8 cellular contexts compared by ENCODE assay signal in genomic region chr17:50547035-50547735, GRCh38. TPM values are rescaled to one million over a fixed set of nuclear protein-coding genes. Genes with fewer than 3 reads are reported as not detected.
DNase-seq lines count a peak whose midpoint lies in the region; ATAC-seq lines count a peak whose summit lies in the region.

TSS of gene SPATA20 (plus strand) at chr17:50547174. CDS start at chr17:50547209, 35 bp downstream.

- H3K36me3 Mint-ChIP-seq in activated CD8-positive, alpha-beta T cell treated with anti-CD3 and anti-CD28 coated beads, Interleukin-2, amount 10 ng/mL, durations not matched to agents 7 days and 5 days (ENCODE audit: low read depth), result no peaks in the 10 kb centered on the region

- H3K27me3 Mint-ChIP-seq in activated CD8-positive, alpha-beta T cell treated with anti-CD3 and anti-CD28 coated beads, Interleukin-2, amount 10 ng/mL, durations not matched to agents 7 days and 5 days (ENCODE audit: low read depth), result peaks cover 13% of the 10 kb centered on the region

- H4K20me1 ChIP-seq in BLaER1 treated with 17β-estradiol and CSF1 and Interleukin-3, amounts not matched to agents 10 nM and 100 nM, result 0 out of 22 replicates have a peak, but pooled peaks cover 0 to 5% (median 0%) of the 10 kb centered on the region in 11 experiments

- no peaks in the 10 kb centered on the region for H3K9me3 Mint-ChIP-seq in activated CD8-positive, alpha-beta T cell treated with anti-CD3 and anti-CD28 coated beads, Interleukin-2, amount 10 ng/mL, durations not matched to agents 7 days and 5 days (ENCODE audit: insufficient read depth)

- H3K27me3 ChIP-seq in BLaER1 treated with 17β-estradiol and CSF1 and Interleukin-3, amounts not matched to agents 10 nM and 100 nM, result no peaks in the 10 kb centered on the region

- no peaks in the 10 kb centered on the region for H3K36me3 ChIP-seq in BLaER1 treated with 17β-estradiol and CSF1 and Interleukin-3, amounts not matched to agents 10 nM and 100 nM

- POLR2A ChIA-PET in activated CD8-positive, alpha-beta T cell treated with anti-CD3 and anti-CD28 coated beads, Interleukin-2, amount 10 ng/mL, durations not matched to agents 7 days and 5 days (lab: Charles Lee), result interaction anchor here (0.6 kb wide), 2 partner anchors 64 to 148 kb away, joined by 3 read pairs; no protein-coding TSS in a partner anchor

- peak within 1 kb of the TSS; percentile 83 to 93 (median 90) for H3K4me2 ChIP-seq in BLaER1 treated with 17β-estradiol and CSF1 and Interleukin-3, amounts not matched to agents 10 nM and 100 nM

- peak; percentile 64 for ATAC-seq in HG03469 (IDR thresholded peaks at IDR 0.05; ENCODE audit: unreplicated experiment)
- ATAC-seq in activated CD8-positive, alpha-beta T cell treated with anti-CD3 and anti-CD28 coated beads, Interleukin-2, amount 10 ng/mL, durations not matched to agents 7 days and 5 days, result peak; percentile 93

- H3K4me1 ChIP-seq in BLaER1 treated with 17β-estradiol and CSF1 and Interleukin-3, amounts not matched to agents 10 nM and 100 nM, result peaks cover 21 to 45% (median 24%) of the 10 kb centered on the region in 10 experiments

- H3K27ac Mint-ChIP-seq in activated CD8-positive, alpha-beta T cell treated with anti-CD3 and anti-CD28 coated beads, Interleukin-2, amount 10 ng/mL, durations not matched to agents 7 days and 5 days, result peak within 1 kb of the TSS; percentile 88

- peak within 1 kb of the TSS; percentile 64 to 83 (median 79) for H3K9ac ChIP-seq in BLaER1 treated with 17β-estradiol and CSF1 and Interleukin-3, amounts not matched to agents 10 nM and 100 nM

- CTCF ChIA-PET in activated CD8-positive, alpha-beta T cell treated with anti-CD3 and anti-CD28 coated beads, Interleukin-2, amount 10 ng/mL, durations not matched to agents 7 days and 5 days (lab: Charles Lee), result interaction anchor here (0.7 to 4.8 kb wide), 7 partner anchors 66 to 161 kb away, joined by 3 to 28 read pairs (median 4); partner anchors contain the start of gene ANKRD40

- H3K27ac ChIP-seq in BLaER1 treated with 17β-estradiol and CSF1 and Interleukin-3, amounts not matched to agents 10 nM and 100 nM, result peak within 1 kb of the TSS in 10 of 11 experiments; percentile 41 to 82 (median 64); a peak in 19 of 22 replicates

- no peaks in the 10 kb centered on the region for H3K9me3 ChIP-seq in BLaER1 treated with 17β-estradiol and CSF1 and Interleukin-3, amounts not matched to agents 10 nM and 100 nM (replicated peaks in 1 of 11)

- peak within 1 kb of the TSS; percentile 51 to 72 (median 60) for H3K4me3 ChIP-seq in BLaER1 treated with 17β-estradiol and CSF1 and Interleukin-3, amounts not matched to agents 10 nM and 100 nM

- peaks cover 22% of the 10 kb centered on the region for H3K4me1 Mint-ChIP-seq in activated CD8-positive, alpha-beta T cell treated with anti-CD3 and anti-CD28 coated beads, Interleukin-2, amount 10 ng/mL, durations not matched to agents 7 days and 5 days (ENCODE audit: low read depth)

- peak; percentile 67 for DNase-seq in GM19240 (ENCODE audit: insufficient read length, low spot score)
- DNase-seq in NCI-H748 treated with DMSO at 0.1 percent for 48 hours (lab: John Stamatoyannopoulos, UW), result peak; percentile 81
- DNase-seq in activated CD8-positive, alpha-beta T cell treated with anti-CD3 and anti-CD28 coated beads, Interleukin-2, amount 10 ng/mL, durations not matched to agents 7 days and 5 days, result peak; percentile 93
- DNase-seq in effector CD4-positive, alpha-beta T cell, result peak; percentile 73
- DNase-seq in medulla oblongata (ENCODE audit: extremely low spot score), result peak; percentile 94
- DNase-seq in stimulated activated CD4-positive, alpha-beta T cell treated with anti-CD3 and anti-CD28 coated beads, TNF-alpha, amount 100 ng/mL, for 48 hours (ENCODE audit: low read depth in 3 of 3), result peak; percentile 75 to 82 (median 80)

- peak within 1 kb of the TSS; percentile 77 for H3K4me3 Mint-ChIP-seq in activated CD8-positive, alpha-beta T cell treated with anti-CD3 and anti-CD28 coated beads, Interleukin-2, amount 10 ng/mL, durations not matched to agents 7 days and 5 days

RNA-seq across cellular contexts. Expression of gene SPATA20, which starts in this region (rescaled TPM):
- 10 to 100 TPM; 23.9 to 27.3 TPM for total RNA-seq in activated CD8-positive, alpha-beta T cell treated with anti-CD3 and anti-CD28 coated beads, Interleukin-2, amount 10 ng/mL, durations not matched to agents 7 days and 5 days

Comparison
In these comparisons a context has a peak if more than half of its experiments do, and no peak if none do; other contexts are left out.
1. Peak in every context shown above with its lines: DNase-seq, ATAC-seq, H3K4me3 ChIP-seq and H3K27ac ChIP-seq.